In genomic region chr1:16765731-16766605, GRCh38 we compare ENCODE assay signal across 9 cellular contexts. TPM values are rescaled to one million over a fixed set of nuclear protein-coding genes. Genes with fewer than 3 reads are reported as not detected.
DNase-seq lines count a peak whose midpoint lies in the region; ATAC-seq and TF ChIP-seq lines count a peak whose summit lies in the region.
"Not testable (repeated sequence)": the region's sequence is repeated elsewhere in the genome, so short reads cannot be mapped to it uniquely, and the experiment has no call there.
"Had no signal": no experiment of that assay in that cellular context is flagged by ENCODE, and none has a peak within 500 bp of the region (broad histone marks: within the 10 kb centered on the region; RNA-seq: fewer than 3 reads in every experiment).

No MANE protein-coding gene starts in this region.

- not testable (repeated sequence) for H3K9me3 ChIP-seq in MG63, gastroesophageal sphincter, stomach

- TF ChIP-seq EP300 in gastroesophageal sphincter (IDR thresholded peaks at IDR 0.05); stomach (IDR thresholded peaks at IDR 0.05): not testable (repeated sequence)

- peak overlapping the region in 2 of 4 donors; percentile 64 to 74 for H3K27ac ChIP-seq in gastroesophageal sphincter
- peak overlapping the region; percentile 79 to 87 (median 82) for H3K27ac ChIP-seq in stomach

- WGBS in gastroesophageal sphincter (ENCODE audit: low coverage in 1 of 2), 2 donors = 47 to 68% methylated on average over 9 to 13 of the region's 31 CpGs
- 34 to 50% (median 38%) methylated on average over 22 to 25 of the region's 31 CpGs for WGBS in stomach, 5 donors

- H3K4me3 ChIP-seq in MG63 = not testable (repeated sequence)
- H3K4me3 ChIP-seq in gastroesophageal sphincter = peak overlapping the region in 1 of 2 donors; percentile 35
- peak overlapping the region in 3 of 4 donors; percentile 13 to 25 (median 14) for H3K4me3 ChIP-seq in stomach

- H3K36me3 ChIP-seq in MG63, gastroesophageal sphincter, stomach: not testable (repeated sequence)

- not testable (repeated sequence) for TF ChIP-seq CTCF in gastroesophageal sphincter (IDR thresholded peaks at IDR 0.05); stomach (IDR thresholded peaks at IDR 0.05)

- H3K27me3 ChIP-seq in MG63, stomach: not testable (repeated sequence)
- peaks cover 18% of the 10 kb centered on the region for H3K27me3 ChIP-seq in gastroesophageal sphincter

- DNase-seq in Ammon's horn (ENCODE audit: low spot score) (peak; percentile 62), MG63 (peak; percentile 80), cerebellar cortex (ENCODE audit: low spot score) (peak; percentile 81), inferior parietal cortex (ENCODE audit: extremely low spot score) (peak; percentile 12), medulla oblongata (ENCODE audit: extremely low spot score) (peak; percentile 46), posterior vena cava (ENCODE audit: low spot score) (peak; percentile 95), stomach (peak; percentile 59)

- TF ChIP-seq POLR2A in gastroesophageal sphincter (IDR thresholded peaks at IDR 0.05); stomach (IDR thresholded peaks at IDR 0.05): not testable (repeated sequence)

- H3K4me1 ChIP-seq in gastroesophageal sphincter (peaks cover 0 to 16% (median 0%) of the 10 kb centered on the region in 3 donors), stomach (peaks cover 20 to 45% (median 32%) of the 10 kb centered on the region in 4 donors)

- intact Hi-C loops in posterior vena cava (cut with DNase I); stomach (cut with DNase I; ENCODE audit: low total_unique reads): not testable (repeated sequence)

- ATAC-seq in gastroesophageal sphincter = peak; percentile 75

RNA-seq across cellular contexts. Expression of gene RNU1-4, which starts 25.7 kb away (rescaled TPM):
- total RNA-seq in MG63 (2014; rRNA removed; shearing (Covaris generic); ENCODE audit: low replicate concordance) = not detected in 2 replicates
- total RNA-seq in gastroesophageal sphincter (under 1 TPM in 3 of 4 donors, not detected in 1; under 0.01 TPM), posterior vena cava (over 10,000 TPM; 12,584 to 18,986 TPM), stomach (1,000 to 10,000 TPM in 1 of 5 donors, under 1 TPM in 4; under 0.01 to 9,966 (median under 0.01) TPM)
- polyA plus RNA-seq in stomach = not detected
- polyA plus RNA-seq: esophagus had no signal

Comparison
In these comparisons a context has a peak if more than half of its experiments do, and no peak if none do; other contexts are left out.
1. DNase-seq: peak in every context shown above with its lines; median percentile 95 in posterior vena cava; 81 in cerebellar cortex; 80 in MG63; 62 in Ammon's horn; 59 in stomach; 46 in medulla oblongata; 12 in inferior parietal cortex.